In genomic region chr17:82399030-82399429, GRCh38 we compare ENCODE assay signal across 12 cellular contexts. TPM values are rescaled to one million over a fixed set of nuclear protein-coding genes. Genes with fewer than 3 reads are reported as not detected.
DNase-seq lines count a peak whose midpoint lies in the region; ATAC-seq and TF ChIP-seq lines count a peak whose summit lies in the region.
"Had no signal": no experiment of that assay in that cellular context is flagged by ENCODE, and none has a peak within 500 bp of the region (broad histone marks: within the 10 kb centered on the region; RNA-seq: fewer than 3 reads in every experiment).

No MANE protein-coding gene starts in this region.

- H3K4me1 Mint-ChIP-seq in type B pancreatic cell (ENCODE audit: unreplicated experiment), result peaks cover 6% of the 10 kb centered on the region

- H3K36me3 Mint-ChIP-seq in type B pancreatic cell, result peaks cover 10% of the 10 kb centered on the region

- no peak overlapping the region for H3K27ac Mint-ChIP-seq in type B pancreatic cell
- H3K27ac Mint-ChIP-seq: activated B cell treated with CpG ODN at 0.5 μM for 24 hours had no signal

- no peak overlapping the region for H3K4me3 Mint-ChIP-seq in type B pancreatic cell
- H3K4me3 Mint-ChIP-seq: activated B cell treated with CpG ODN at 0.5 μM for 24 hours had no signal

- peak overlapping the region; percentile 59 for H3K4me2 ChIP-seq in skeletal muscle satellite cell (ENCODE audit: low read length)

- H3K9ac ChIP-seq in skeletal muscle satellite cell (ENCODE audit: low read depth, low read length), result no peak overlapping the region

- H3K4me1 ChIP-seq in RWPE2 (ENCODE audit: insufficient read depth, poor library complexity, severe bottlenecking) (no peaks in the 10 kb centered on the region), skeletal muscle satellite cell (ENCODE audit: control insufficient read depth, insufficient read depth, low read length) (peaks cover 45% of the 10 kb centered on the region), Peyer's patch (peaks cover 0 to 4% (median 2%) of the 10 kb centered on the region in 4 donors)

- no peak for TF ChIP-seq CTCF in RWPE2 (IDR thresholded peaks at IDR 0.05; ENCODE audit: poor library complexity, severe bottlenecking)
- no peak for TF ChIP-seq CTCF in foreskin fibroblast (IDR thresholded peaks at IDR 0.05; ENCODE audit: low read depth, low read length)
- no peak for TF ChIP-seq CTCF in type B pancreatic cell (conservative IDR thresholded peaks at IDR 0.05)
- TF ChIP-seq CTCF in Peyer's patch (IDR thresholded peaks at IDR 0.05), result no peak

- TF ChIP-seq POLR2A in Peyer's patch (IDR thresholded peaks at IDR 0.05), result no peak

- no peaks in the 10 kb centered on the region for H3K9me3 Mint-ChIP-seq in type B pancreatic cell
- H3K9me3 Mint-ChIP-seq: activated B cell treated with CpG ODN at 0.5 μM for 24 hours had no signal

- H3K27me3 ChIP-seq in RWPE2 (ENCODE audit: insufficient read depth, poor library complexity, severe bottlenecking) (no peaks in the 10 kb centered on the region), skeletal muscle satellite cell (ENCODE audit: control insufficient read depth, insufficient read depth, low read length) (no peaks in the 10 kb centered on the region), Peyer's patch (no peaks in the 10 kb centered on the region)

- H3K4me3 ChIP-seq in RWPE2 (ENCODE audit: severe bottlenecking) (no peak overlapping the region), foreskin fibroblast (ENCODE audit: low read depth in 1 of 2, low read length in 2 of 2) (peak overlapping the region in 1 of 2 donors; percentile 8), skeletal muscle satellite cell (ENCODE audit: low read length) (no peak overlapping the region), Peyer's patch (no peak overlapping the region)
- H3K4me3 ChIP-seq: lower lobe of right lung had no signal

- H3K27me3 Mint-ChIP-seq in type B pancreatic cell, result no peaks in the 10 kb centered on the region
- H3K27me3 Mint-ChIP-seq: activated B cell treated with CpG ODN at 0.5 μM for 24 hours had no signal

- DNase-seq in GM03348 (ENCODE audit: low spot score) (peak; percentile 87), RWPE2 (ENCODE audit: low spot score) (peak; percentile 41), foreskin fibroblast (peak; percentile 92 to 96), type B pancreatic cell (ENCODE audit: extremely low spot score, unreplicated experiment) (no peak), Peyer's patch (no peak)
- DNase-seq: activated B cell treated with CpG ODN at 0.5 μM for 24 hours, activated gamma-delta T cell, KBM-7, lower lobe of right lung had no signal

- H3K27ac ChIP-seq in RWPE2 (ENCODE audit: poor library complexity, severe bottlenecking) (no peak overlapping the region), Peyer's patch (no peak overlapping the region)
- H3K27ac ChIP-seq: lower lobe of right lung had no signal

- H3K9me3 ChIP-seq in RWPE2 (ENCODE audit: severe bottlenecking) (no peaks in the 10 kb centered on the region), skeletal muscle satellite cell (replicated peaks; ENCODE audit: low read length) (no peaks in the 10 kb centered on the region), Peyer's patch (no peaks in the 10 kb centered on the region)
- H3K9me3 ChIP-seq: lower lobe of right lung had no signal

- H3K36me3 ChIP-seq in RWPE2 (ENCODE audit: low read depth) (peaks cover 17% of the 10 kb centered on the region), skeletal muscle satellite cell (ENCODE audit: insufficient read depth, low read length) (no peaks in the 10 kb centered on the region), Peyer's patch (peaks cover 0 to 21% (median 0%) of the 10 kb centered on the region in 3 donors)

- ATAC-seq in RWPE2 (ENCODE audit: low read depth), result no peak
- no peak for ATAC-seq in HG02798 (IDR thresholded peaks at IDR 0.05; ENCODE audit: poor library complexity, unreplicated experiment)
- no peak for ATAC-seq in HG02981 (IDR thresholded peaks at IDR 0.05; ENCODE audit: unreplicated experiment)

RNA-seq across cellular contexts. Expression of gene HEXD, which starts 19.1 kb away (rescaled TPM):
- total RNA-seq in skeletal muscle satellite cell (2012; rRNA removed), result 4.8 and 6.6 TPM in 2 replicates
- total RNA-seq in type B pancreatic cell (ENCODE audit: low replicate concordance) (47.5 and 49.7 TPM in 2 replicates), Peyer's patch (100 to 1,000 TPM in 1 of 4 donors, 10 to 100 TPM in 3; 42.7 to 128 (median 80.5) TPM)

RNA-seq across cellular contexts. Expression of gene OGFOD3, which starts 19.4 kb away (rescaled TPM):
- total RNA-seq in skeletal muscle satellite cell (2012; rRNA removed), result 23.6 and 28.4 TPM in 2 replicates
- total RNA-seq in type B pancreatic cell (ENCODE audit: low replicate concordance) (24.5 and 31.6 TPM in 2 replicates), Peyer's patch (10 to 100 TPM; 12.4 to 30.1 (median 24.0) TPM)

RNA-seq across cellular contexts. Expression of gene UTS2R, which starts 27.5 kb away (rescaled TPM):
- total RNA-seq in skeletal muscle satellite cell (2012; rRNA removed), result 1.5 TPM in 1 of 2 replicates, not detected in the other
- total RNA-seq in type B pancreatic cell (ENCODE audit: low replicate concordance) (0.21 and 0.97 TPM in 2 replicates), Peyer's patch (not detected)
- total RNA-seq: activated B cell treated with CpG ODN at 0.5 μM for 24 hours, lower lobe of right lung had no signal

RNA-seq across cellular contexts. Expression of gene TEX19, which starts 40.0 kb away (rescaled TPM):
- total RNA-seq in skeletal muscle satellite cell (2012; rRNA removed), result 0.25 TPM in 1 of 2 replicates, not detected in the other
- 0.14 TPM in 1 of 2 replicates, not detected in the other for total RNA-seq in type B pancreatic cell (ENCODE audit: low replicate concordance)
- total RNA-seq in Peyer's patch, result not detected
- total RNA-seq: activated B cell treated with CpG ODN at 0.5 μM for 24 hours, lower lobe of right lung had no signal

RNA-seq across cellular contexts. Expression of gene CYBC1, which starts 51.5 kb away (rescaled TPM):
- 50.5 and 54.2 TPM in 2 replicates for total RNA-seq in skeletal muscle satellite cell (2012; rRNA removed)
- total RNA-seq in type B pancreatic cell (ENCODE audit: low replicate concordance) (51.1 and 78.1 TPM in 2 replicates), Peyer's patch (100 to 1,000 TPM in 1 of 4 donors, 10 to 100 TPM in 3; 79.2 to 103 (median 88.0) TPM)

Comparison
In these comparisons a context has a peak if more than half of its experiments do, and no peak if none do; other contexts are left out.
1. DNase-seq: peak in GM03348 (single experiment), RWPE2 (single experiment) and foreskin fibroblast (2 of 2); none in type B pancreatic cell (single experiment) and Peyer's patch (0 of 3).